ENCODE assay signal across 8 cellular contexts in the genomic region with DNA sequence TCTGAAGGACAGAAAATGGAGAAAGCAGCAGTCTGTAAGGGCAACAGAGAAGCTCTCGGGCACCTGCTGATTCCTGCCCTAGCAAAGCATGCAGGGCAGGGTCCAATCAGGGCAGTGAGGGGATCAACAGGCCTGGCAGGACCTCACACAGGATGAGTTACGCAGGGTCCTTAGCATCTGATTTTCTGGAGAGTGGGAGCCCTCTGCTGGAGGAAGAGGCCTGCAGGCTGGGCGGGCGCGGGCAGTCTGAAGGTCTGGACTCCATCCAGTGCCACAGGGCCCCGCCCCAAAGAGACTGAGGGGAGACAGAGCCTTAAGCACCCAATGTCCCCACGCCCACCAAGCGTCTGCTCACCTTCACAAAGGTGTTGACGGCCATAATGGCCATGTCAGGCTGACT. TPM values are rescaled to one million over a fixed set of nuclear protein-coding genes. Genes with fewer than 3 reads are reported as not detected.
DNase-seq lines count a peak whose midpoint lies in the region; ATAC-seq and TF ChIP-seq lines count a peak whose summit lies in the region.

No MANE protein-coding gene starts in this region.

- H3K4me1 Mint-ChIP-seq in activated T-cell treated with anti-CD3 and anti-CD28 coated beads, Interleukin-2, amount 50 U/mL, for 72 hours (ENCODE audit: low read depth), result no peaks in the 10 kb centered on the region

- no peaks in the 10 kb centered on the region for H3K27me3 Mint-ChIP-seq in activated T-cell treated with anti-CD3 and anti-CD28 coated beads, Interleukin-2, amount 50 U/mL, for 72 hours (ENCODE audit: low read depth)

- H3K4me1 ChIP-seq in mucosa of descending colon (ENCODE audit: low read depth), result peaks cover 4% of the 10 kb centered on the region

- no peak overlapping the region for H3K27ac Mint-ChIP-seq in activated T-cell treated with anti-CD3 and anti-CD28 coated beads, Interleukin-2, amount 50 U/mL, for 72 hours

- H3K4me3 ChIP-seq in mucosa of descending colon, result no peak overlapping the region

- peaks cover 4 to 6% of the 10 kb centered on the region in 2 donors for H3K36me3 Mint-ChIP-seq in activated T-cell treated with anti-CD3 and anti-CD28 coated beads, Interleukin-2, amount 50 U/mL, for 72 hours (ENCODE audit: insufficient read depth in 2 of 2)

- no peak overlapping the region for H3K4me3 Mint-ChIP-seq in activated T-cell treated with anti-CD3 and anti-CD28 coated beads, Interleukin-2, amount 50 U/mL, for 72 hours

- peaks cover under 1% of the 10 kb centered on the region for H3K36me3 ChIP-seq in mucosa of descending colon (ENCODE audit: low read depth)

- ATAC-seq in mucosa of descending colon (peak; percentile 70), GM21529 (IDR thresholded peaks at IDR 0.05; ENCODE audit: unreplicated experiment) (no peak)
- ATAC-seq in activated T-cell treated with anti-CD3 and anti-CD28 coated beads, Interleukin-2, amount 50 U/mL, for 72 hours (replicated peaks in 1 of 2), result no peak

- TF ChIP-seq CTCF in mucosa of descending colon (IDR thresholded peaks at IDR 0.05), result peak; percentile 10

- H3K9me3 Mint-ChIP-seq in activated T-cell treated with anti-CD3 and anti-CD28 coated beads, Interleukin-2, amount 50 U/mL, for 72 hours, result no peaks in the 10 kb centered on the region

- DNase-seq in DMS153 (lab: John Stamatoyannopoulos, UW), result peak; percentile 47
- peak; percentile 18 for DNase-seq in NCI-H82 treated with DMSO at 0.1 percent for 48 hours (lab: John Stamatoyannopoulos, UW; ENCODE audit: unreplicated experiment)
- DNase-seq in ecto neural progenitor cell (ENCODE audit: low spot score), result peak; percentile 71
- DNase-seq in mucosa of descending colon, result peak in 2 of 3 donors; percentile 65 to 67
- no peak for DNase-seq in activated T-cell treated with anti-CD3 and anti-CD28 coated beads, Interleukin-2, amount 50 U/mL, for 72 hours
- no peak for DNase-seq in effector CD4-positive, alpha-beta T cell
- no peak for DNase-seq in NCI-H187 (lab: John Stamatoyannopoulos, UW)

- H3K9me3 ChIP-seq in mucosa of descending colon, result no peaks in the 10 kb centered on the region

- intact Hi-C loops in mucosa of descending colon (cut with DNase I, micrococcal nuclease), result no loop called here

RNA-seq across cellular contexts. Expression of a gene that starts 28.9 kb away (rescaled TPM):
- total RNA-seq in mucosa of descending colon, result 100 to 1,000 TPM in 1 of 3 donors, 10 to 100 TPM in 2; 74.4 to 105 (median 88.8) TPM
- 10 to 100 TPM; 57.9 to 59.8 TPM for total RNA-seq in activated T-cell treated with anti-CD3 and anti-CD28 coated beads, Interleukin-2, amount 50 U/mL, for 72 hours

RNA-seq across cellular contexts. Expression of a gene that starts 44.0 kb away (rescaled TPM):
- total RNA-seq in mucosa of descending colon, result 1 to 10 TPM; 1.1 to 2.3 (median 1.4) TPM
- total RNA-seq in activated T-cell treated with anti-CD3 and anti-CD28 coated beads, Interleukin-2, amount 50 U/mL, for 72 hours, result under 1 TPM in 1 of 2 donors, not detected in 1; 0.84 TPM

RNA-seq across cellular contexts. Expression of a gene that starts 53.0 kb away (rescaled TPM):
- total RNA-seq in mucosa of descending colon, result 10 to 100 TPM; 19.7 to 34.7 (median 24.7) TPM
- under 1 TPM; 0.41 to 0.79 TPM for total RNA-seq in activated T-cell treated with anti-CD3 and anti-CD28 coated beads, Interleukin-2, amount 50 U/mL, for 72 hours

Comparison
In these comparisons a context has a peak if more than half of its experiments do, and no peak if none do; other contexts are left out.
1. DNase-seq: peak in DMS153 (single experiment), NCI-H82 treated with DMSO at 0.1 percent for 48 hours (single experiment), ecto neural progenitor cell (single experiment) and mucosa of descending colon (2 of 3); none in activated T-cell treated with anti-CD3 and anti-CD28 coated beads, Interleukin-2, amount 50 U/mL, for 72 hours (0 of 2), effector CD4-positive, alpha-beta T cell (single experiment) and NCI-H187 (0 of 2).
2. RNA of a gene that starts 53.0 kb away (total RNA-seq): 19.7 to 34.7 TPM in mucosa of descending colon; 0.41 to 0.79 TPM in activated T-cell treated with anti-CD3 and anti-CD28 coated beads, Interleukin-2, amount 50 U/mL, for 72 hours; every median in the first group is over 10 times any median in the second.